In the genomic region with DNA sequence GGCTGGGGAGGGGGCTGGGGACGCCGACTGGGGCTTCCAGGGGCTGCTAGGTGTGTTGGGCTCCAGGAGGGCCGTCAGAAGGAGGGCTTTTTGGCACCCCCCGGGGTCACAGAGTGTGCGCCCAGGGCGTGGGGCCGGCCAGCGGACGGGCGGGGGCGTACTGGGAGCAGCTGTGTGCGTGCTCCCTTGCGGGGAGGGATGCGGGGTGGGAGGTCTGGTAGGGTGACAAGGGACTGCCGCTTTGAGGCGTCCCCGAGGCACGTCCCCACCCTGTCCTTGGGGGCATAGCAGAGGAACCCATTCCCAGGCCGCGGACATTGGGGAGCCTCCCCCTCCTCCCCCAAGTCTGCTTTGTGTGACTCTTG, we compare ENCODE assay signal across 9 cellular contexts. TPM values are rescaled to one million over a fixed set of nuclear protein-coding genes. Genes with fewer than 3 reads are reported as not detected.
DNase-seq lines count a peak whose midpoint lies in the region; ATAC-seq and TF ChIP-seq lines count a peak whose summit lies in the region.
"Had no signal": no experiment of that assay in that cellular context is flagged by ENCODE, and none has a peak within 500 bp of the region (broad histone marks: within the 10 kb centered on the region; RNA-seq: fewer than 3 reads in every experiment).

No MANE protein-coding gene starts in this region.

- no peak for TF ChIP-seq EP300 in sigmoid colon (IDR thresholded peaks at IDR 0.05)

- intact Hi-C loops in sigmoid colon (cut with DNase I) (loop anchor here (5.0 kb wide), 1 partner anchor 55 kb away; no protein-coding TSS in a partner anchor), head of caudate nucleus (cut with DNase I) (no loop called here)

- H3F3A ChIP-seq in DOHH2 (ENCODE audit: control insufficient read depth, insufficient read depth) = no peaks in the 10 kb centered on the region; the same call in 1 of the 2 replicates

- no peak for TF ChIP-seq POLR2A in sigmoid colon (IDR thresholded peaks at IDR 0.05)

- no peak for DNase-seq in NT2/D1 (ENCODE audit: low read depth, low spot score)
- peak; percentile 15 for DNase-seq in hepatic stellate cell (ENCODE audit: low spot score)
- no peak for DNase-seq in sigmoid colon
- DNase-seq in head of caudate nucleus = no peak
- DNase-seq in germinal center (ENCODE audit: low spot score) = no peak

- H3K9me2 ChIP-seq in DOHH2 (replicated peaks; ENCODE audit: control insufficient read depth, low read length) = no peaks in the 10 kb centered on the region

- H3K27ac ChIP-seq in DOHH2 (ENCODE audit: low read depth, low read length) (no peak overlapping the region), sigmoid colon (peak overlapping the region in 2 of 4 donors; percentile 64 to 71)

- H3K9me3 ChIP-seq in DOHH2 (ENCODE audit: control insufficient read depth, insufficient read depth, low read length) (no peaks in the 10 kb centered on the region), NT2/D1 (ENCODE audit: insufficient read depth, low read length) (no peaks in the 10 kb centered on the region), sigmoid colon (no peaks in the 10 kb centered on the region)

- peaks cover 24% of the 10 kb centered on the region for H3K27me3 ChIP-seq in DOHH2 (ENCODE audit: control insufficient read depth, low read length)
- peaks cover 83% of the 10 kb centered on the region for H3K27me3 ChIP-seq in NT2/D1 (ENCODE audit: insufficient read depth, insufficient read length)
- peaks cover 0 to 12% (median 0%) of the 10 kb centered on the region in 3 donors for H3K27me3 ChIP-seq in sigmoid colon

- peak overlapping the region; percentile 76 for H3K9ac ChIP-seq in NT2/D1 (ENCODE audit: insufficient read length, low read depth)

- peaks cover 33% of the 10 kb centered on the region for H3K4me1 ChIP-seq in DOHH2 (ENCODE audit: control insufficient read depth, low read length)
- H3K4me1 ChIP-seq in NT2/D1 (ENCODE audit: insufficient read depth, insufficient read length) = peaks cover 56% of the 10 kb centered on the region
- H3K4me1 ChIP-seq in sigmoid colon = peaks cover 0 to 72% (median 65%) of the 10 kb centered on the region in 4 donors

- TF ChIP-seq CTCF in DOHH2 (IDR thresholded peaks at IDR 0.05; ENCODE audit: low read depth, low read length, poor library complexity, severe bottlenecking) (no peak), sigmoid colon (IDR thresholded peaks at IDR 0.05) (no peak)

- no peaks in the 10 kb centered on the region for H4K20me1 ChIP-seq in DOHH2 (ENCODE audit: control insufficient read depth, insufficient read depth, low read depth, low read length)

- peak overlapping the region; percentile 58; the same call in 1 of the 2 replicates for H3K4me3 ChIP-seq in DOHH2 (ENCODE audit: low read length)
- peak overlapping the region; percentile 54 for H3K4me3 ChIP-seq in NT2/D1 (ENCODE audit: insufficient read length, low read depth)
- H3K4me3 ChIP-seq in sigmoid colon = peak overlapping the region; percentile 22 to 76 (median 60)

- no peak for ATAC-seq in HG03378 (IDR thresholded peaks at IDR 0.05; ENCODE audit: unreplicated experiment)
- no peak for ATAC-seq in GM18502 (IDR thresholded peaks at IDR 0.05; ENCODE audit: poor library complexity, unreplicated experiment)

- 3 to 10% methylated on average over 20 of the region's 20 CpGs for WGBS in sigmoid colon, 2 donors

- no peaks in the 10 kb centered on the region for H3K36me3 ChIP-seq in DOHH2 (ENCODE audit: control insufficient read depth, low read length)
- H3K36me3 ChIP-seq in NT2/D1 (ENCODE audit: insufficient read depth, insufficient read length, low read length) = no peaks in the 10 kb centered on the region
- no peaks in the 10 kb centered on the region for H3K36me3 ChIP-seq in sigmoid colon

- H3K79me2 ChIP-seq in DOHH2 (ENCODE audit: control insufficient read depth, low read length) = no peaks in the 10 kb centered on the region

- peak overlapping the region; percentile 69 for H3K4me2 ChIP-seq in DOHH2 (ENCODE audit: low read length)

RNA-seq across cellular contexts. Expression of a gene that starts 1.1 kb away (rescaled TPM):
- 1 to 10 TPM in 2 of 4 donors, under 1 TPM in 2; 0.49 to 1.4 (median 0.94) TPM for total RNA-seq in sigmoid colon
- under 1 TPM in 1 of 3 donors, not detected in 2; 0.20 TPM for polyA plus RNA-seq in sigmoid colon
- total RNA-seq: fibroblast of villous mesenchyme had no signal
